ENCODE assay signal across 1 cellular context in the genomic region with DNA sequence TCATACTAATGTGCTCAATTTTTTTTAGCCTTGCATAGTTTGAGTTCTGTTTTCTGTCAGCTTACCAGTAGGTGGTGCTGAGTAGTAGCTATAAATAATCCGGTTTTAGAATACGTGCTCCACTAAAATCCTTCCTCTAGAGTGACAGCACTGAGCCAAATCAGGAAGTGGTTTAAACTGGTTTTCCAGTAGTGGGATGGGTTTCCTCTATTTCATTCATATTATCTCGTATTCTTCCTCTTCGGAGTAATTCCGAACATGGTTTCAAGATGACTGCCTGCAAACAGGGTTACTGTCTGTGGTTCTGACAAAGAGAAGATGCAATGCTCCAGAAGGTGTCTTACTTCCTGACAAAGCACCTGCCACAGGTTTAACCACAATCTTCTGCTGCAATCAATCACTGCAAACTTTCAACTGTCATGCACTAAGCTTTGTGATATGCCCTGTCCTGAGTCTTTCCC.
TF ChIP-seq lines count a peak whose summit lies in the region.

No MANE protein-coding gene starts in this region.

TF ChIP-seq in HepG2, 621 proteins besides CTCF, POLR2A, EP300 and RAD21:
- TF ChIP-seq ZBTB34 (CRISPR knock-in tag; IDR thresholded peaks at IDR 0.05) (no peak), HCFC1 (IDR thresholded peaks at IDR 0.05; ENCODE audit: low read depth, low read length) (no peak), EEA1 (CRISPR knock-in tag; IDR thresholded peaks at IDR 0.05; ENCODE audit: borderline replicate concordance) (no peak), ZSCAN29 (CRISPR knock-in tag; conservative IDR thresholded peaks at IDR 0.05) (0 out of 2 replicates have a peak, but pooled peaks have one; percentile 46), AKAP8 (CRISPR knock-in tag; IDR thresholded peaks at IDR 0.05) (no peak), MIER2 (CRISPR knock-in tag; IDR thresholded peaks at IDR 0.05) (no peak), UBTF (CRISPR knock-in tag; IDR thresholded peaks at IDR 0.05) (no peak), PHF8 (CRISPR knock-in tag; IDR thresholded peaks at IDR 0.05) (no peak)
- TF ChIP-seq, protein P1, sequence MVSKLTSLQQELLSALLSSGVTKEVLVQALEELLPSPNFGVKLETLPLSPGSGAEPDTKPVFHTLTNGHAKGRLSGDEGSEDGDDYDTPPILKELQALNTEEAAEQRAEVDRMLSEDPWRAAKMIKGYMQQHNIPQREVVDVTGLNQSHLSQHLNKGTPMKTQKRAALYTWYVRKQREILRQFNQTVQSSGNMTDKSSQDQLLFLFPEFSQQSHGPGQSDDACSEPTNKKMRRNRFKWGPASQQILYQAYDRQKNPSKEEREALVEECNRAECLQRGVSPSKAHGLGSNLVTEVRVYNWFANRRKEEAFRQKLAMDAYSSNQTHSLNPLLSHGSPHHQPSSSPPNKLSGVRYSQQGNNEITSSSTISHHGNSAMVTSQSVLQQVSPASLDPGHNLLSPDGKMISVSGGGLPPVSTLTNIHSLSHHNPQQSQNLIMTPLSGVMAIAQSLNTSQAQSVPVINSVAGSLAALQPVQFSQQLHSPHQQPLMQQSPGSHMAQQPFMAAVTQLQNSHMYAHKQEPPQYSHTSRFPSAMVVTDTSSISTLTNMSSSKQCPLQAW (CRISPR knock-in tag; IDR thresholded peaks at IDR 0.05): no peak
